In genomic region chr1:212824201-212824600, GRCh38 we compare ENCODE assay signal across 33 cellular contexts. TPM values are rescaled to one million over a fixed set of nuclear protein-coding genes. Genes with fewer than 3 reads are reported as not detected.
"Had no signal": no experiment of that assay in that cellular context is flagged by ENCODE, and none has a peak within 500 bp of the region (broad histone marks: within the 10 kb centered on the region; RNA-seq: fewer than 3 reads in every experiment).

No MANE protein-coding gene starts in this region.

- DNase-seq: activated B cell treated with CpG ODN at 0.5 μM for 24 hours; activated CD4-positive, alpha-beta T cell treated with anti-CD3 and anti-CD28 coated beads for 48 hours; activated CD4-positive, alpha-beta T cell treated with anti-CD3 and anti-CD28 coated beads, Interleukin-2, amount 50 U/mL, for 1 hour; activated CD4-positive, alpha-beta T cell treated with anti-CD3 and anti-CD28 coated beads, Interleukin-2, amount 50 U/mL, for 48 hours; activated CD8-positive, alpha-beta memory T cell treated with anti-CD3 and anti-CD28 coated beads for 24 hours; activated CD8-positive, alpha-beta T cell treated with anti-CD3 and anti-CD28 coated beads for 36 hours; activated effector memory CD4-positive, alpha-beta T cell treated with Interleukin-2 at 50 U/mL for 16 hours; activated gamma-delta T cell treated with Interleukin-2 at 50 U/mL for 16 hours; activated naive CD4-positive, alpha-beta T cell treated with anti-CD3 and anti-CD28 coated beads, Interleukin-2, amount 50 U/mL, for 16 hours; activated naive CD4-positive, alpha-beta T cell treated with Interleukin-2 at 50 U/mL for 16 hours; activated naive CD8-positive, alpha-beta T cell treated with anti-CD3 and anti-CD28 coated beads, Interleukin-2, amount 10 ng/mL, durations not matched to agents 7 days and 5 days; activated T-cell treated with anti-CD3 and anti-CD28 coated beads, Interleukin-2, amount 50 U/mL, for 4 hours; central memory CD4-positive, alpha-beta T cell; dorsolateral prefrontal cortex; effector memory CD4-positive, alpha-beta T cell; endodermal cell; foreskin keratinocyte; gastrocnemius medialis; T-helper 1 cell; T-helper 17 cell; T1000; WERI-Rb-1 had no signal

- H3K4me3 ChIP-seq: ascending aorta, breast epithelium, cardiac muscle cell, coronary artery, dorsolateral prefrontal cortex, gastrocnemius medialis had no signal

- H3K4me1 ChIP-seq: ascending aorta, breast epithelium, foreskin keratinocyte, gastrocnemius medialis had no signal

- H3K4me3 Mint-ChIP-seq: activated B cell treated with CpG ODN at 0.5 μM for 24 hours; activated CD8-positive, alpha-beta T cell treated with anti-CD3 and anti-CD28 coated beads for 36 hours; activated naive CD8-positive, alpha-beta T cell treated with anti-CD3 and anti-CD28 coated beads, Interleukin-2, amount 10 ng/mL, durations not matched to agents 7 days and 5 days; activated T-cell treated with anti-CD3 and anti-CD28 coated beads, Interleukin-2, amount 50 U/mL, for 4 hours; activated T-helper 17 cell treated with anti-CD3 and anti-CD28 coated beads, Interleukin-2, amount 50 U/mL, for 72 hours; brain; dendritic cell treated with granulocyte-macrophage colony-stimulating factor and Interleukin-4, amounts not matched to agents 40 ng/mL and 50 ng/mL, for 4 days; endodermal cell; T-helper 17 cell; T-helper 2 cell treated with Interferon-gamma antibody and Interleukin-4, amounts not matched to agents 5 μg/mL and 100 μg/mL, for 36 hours had no signal

- H3K9me3 ChIP-seq: gastrocnemius medialis had no signal

- H3K27me3 Mint-ChIP-seq: activated B cell treated with CpG ODN at 0.5 μM for 24 hours, brain, T-helper 17 cell had no signal

- H3K4me1 Mint-ChIP-seq: activated T-helper 17 cell treated with anti-CD3 and anti-CD28 coated beads, Interleukin-2, amount 50 U/mL, for 72 hours; brain had no signal

- H3K27me3 ChIP-seq: ascending aorta, breast epithelium, cardiac muscle cell, dorsolateral prefrontal cortex, foreskin keratinocyte, gastrocnemius medialis had no signal

- H3K27ac Mint-ChIP-seq: activated B cell treated with CpG ODN at 0.5 μM for 24 hours; activated CD8-positive, alpha-beta T cell treated with anti-CD3 and anti-CD28 coated beads for 36 hours; activated naive CD8-positive, alpha-beta T cell treated with anti-CD3 and anti-CD28 coated beads, Interleukin-2, amount 10 ng/mL, durations not matched to agents 7 days and 5 days; activated T-helper 17 cell treated with anti-CD3 and anti-CD28 coated beads, Interleukin-2, amount 50 U/mL, for 72 hours; brain; dendritic cell treated with granulocyte-macrophage colony-stimulating factor and Interleukin-4, amounts not matched to agents 40 ng/mL and 50 ng/mL, for 4 days; endodermal cell; T-helper 17 cell; T-helper 2 cell treated with Interferon-gamma antibody and Interleukin-4, amounts not matched to agents 5 μg/mL and 100 μg/mL, for 36 hours had no signal

- ATAC-seq: activated CD4-positive, CD25-positive, alpha-beta regulatory T cell treated with anti-CD3 and anti-CD28 coated beads, Interleukin-2, amount 50 U/mL, for 24 hours; activated CD8-positive, alpha-beta T cell treated with anti-CD3 and anti-CD28 coated beads for 36 hours; activated T-cell treated with anti-CD3 and anti-CD28 coated beads, Interleukin-2, amount 50 U/mL, for 4 hours; activated T-helper 17 cell treated with anti-CD3 and anti-CD28 coated beads, Interleukin-2, amount 50 U/mL, for 72 hours; esophagus mucosa; foreskin keratinocyte; gastrocnemius medialis; T-helper 17 cell had no signal

- H3K27ac ChIP-seq: ascending aorta, breast epithelium, cardiac muscle cell, coronary artery, dorsolateral prefrontal cortex, foreskin keratinocyte, gastrocnemius medialis, WERI-Rb-1 had no signal

- H3K36me3 ChIP-seq: ascending aorta, breast epithelium, cardiac muscle cell, gastrocnemius medialis, WERI-Rb-1 had no signal

RNA-seq across cellular contexts. Expression of gene SPATA45, which starts 23.2 kb away (rescaled TPM):
- total RNA-seq: activated B cell treated with CpG ODN at 0.5 μM for 24 hours; activated CD8-positive, alpha-beta T cell treated with anti-CD3 and anti-CD28 coated beads for 36 hours; activated naive CD8-positive, alpha-beta T cell treated with anti-CD3 and anti-CD28 coated beads, Interleukin-2, amount 10 ng/mL, durations not matched to agents 7 days and 5 days; activated T-cell treated with anti-CD3 and anti-CD28 coated beads, Interleukin-2, amount 50 U/mL, for 4 hours; activated T-helper 17 cell treated with anti-CD3 and anti-CD28 coated beads, Interleukin-2, amount 50 U/mL, for 72 hours; ascending aorta; breast epithelium; endodermal cell; epithelial cell of proximal tubule; esophagus mucosa; foreskin keratinocyte; gastrocnemius medialis; T-helper 17 cell had no signal
- polyA plus RNA-seq: cardiac muscle cell, foreskin keratinocyte had no signal
